Comparison of ENCODE assay signal across 14 cellular contexts in genomic region chr10:77007836-77008235, GRCh38.
DNase-seq lines count a peak whose midpoint lies in the region; ATAC-seq and TF ChIP-seq lines count a peak whose summit lies in the region.
"Had no signal": no experiment of that assay in that cellular context is flagged by ENCODE, and none has a peak within 500 bp of the region (broad histone marks: within the 10 kb centered on the region; RNA-seq: fewer than 3 reads in every experiment).

No MANE protein-coding gene starts in this region.

- WGBS in gastroesophageal sphincter (ENCODE audit: low coverage in 1 of 2), 2 donors: 90% methylated on average over 4 to 5 of the region's 5 CpGs

- H3K27ac ChIP-seq in gastroesophageal sphincter: no peak overlapping the region
- H3K27ac ChIP-seq: HL-60, SK-N-MC had no signal

- H3K4me1 ChIP-seq in gastroesophageal sphincter: peaks cover 7 to 35% (median 8%) of the 10 kb centered on the region in 3 donors

- H3K9me3 ChIP-seq in gastroesophageal sphincter: peaks cover 0 to 5% (median 0%) of the 10 kb centered on the region in 3 donors

- no peak for TF ChIP-seq CTCF in gastroesophageal sphincter (IDR thresholded peaks at IDR 0.05)

- DNase-seq in anterior cingulate cortex (lab: John Stamatoyannopoulos, UW) (no peak), HK-2 (ENCODE audit: unreplicated experiment) (no peak), iPS-NIHi7 (ENCODE audit: extremely low spot score) (no peak)
- DNase-seq: activated CD4-positive, alpha-beta T cell treated with anti-CD3 and anti-CD28 coated beads for 48 hours; activated naive CD4-positive, alpha-beta T cell treated with anti-CD3 and anti-CD28 coated beads, Interleukin-2, amount 10 ng/mL, durations not matched to agents 7 days and 5 days; AML-193; NCI-H524 treated with DMSO at 0.1 percent for 48 hours had no signal

- no peak for TF ChIP-seq EP300 in gastroesophageal sphincter (IDR thresholded peaks at IDR 0.05)

- H3K36me3 ChIP-seq in gastroesophageal sphincter: peaks cover 0 to 28% of the 10 kb centered on the region in 2 donors

- TF ChIP-seq POLR2A in gastroesophageal sphincter (IDR thresholded peaks at IDR 0.05): no peak

- H3K27me3 ChIP-seq in gastroesophageal sphincter: no peaks in the 10 kb centered on the region

- peak; percentile 94 for ATAC-seq in GM18499 (IDR thresholded peaks at IDR 0.05; ENCODE audit: insufficient read depth, unreplicated experiment)
- peak; percentile 91 for ATAC-seq in GM19455 (IDR thresholded peaks at IDR 0.05; ENCODE audit: unreplicated experiment)
- peak; percentile 96 for ATAC-seq in HG02938 (IDR thresholded peaks at IDR 0.05; ENCODE audit: unreplicated experiment)
- ATAC-seq in HG03571 (IDR thresholded peaks at IDR 0.05; ENCODE audit: unreplicated experiment): peak; percentile 64
- ATAC-seq in gastroesophageal sphincter: no peak

- no peak overlapping the region for H3K4me3 ChIP-seq in gastroesophageal sphincter
- H3K4me3 ChIP-seq: SK-N-MC had no signal
